In genomic region chr5:116308391-116308790, GRCh38 we compare ENCODE assay signal across 18 cellular contexts.
DNase-seq lines count a peak whose midpoint lies in the region; ATAC-seq, FAIRE-seq and TF ChIP-seq lines count a peak whose summit lies in the region.
"Had no signal": no experiment of that assay in that cellular context is flagged by ENCODE, and none has a peak within 500 bp of the region (broad histone marks: within the 10 kb centered on the region; RNA-seq: fewer than 3 reads in every experiment).

No MANE protein-coding gene starts in this region.

- TF ChIP-seq RAD21 in HCT116 (IDR thresholded peaks at IDR 0.05; ENCODE audit: low read depth) (no peak), K562 (CRISPR knock-in tag; conservative IDR thresholded peaks at IDR 0.05 in 1 of 2, IDR thresholded peaks at IDR 0.05 in 1 of 2) (no peak)

- H3K9me3 ChIP-seq in HCT116 (ENCODE audit: control insufficient read depth in 1 of 2, insufficient read depth in 1 of 2, low read depth in 1 of 2, low read length in 2 of 2), result peaks cover 4% of the 10 kb centered on the region in 2 experiments; a peak in 3 of 4 replicates
- H3K9me3 ChIP-seq in K562 (replicated peaks; ENCODE audit: control insufficient read depth, insufficient read depth, low read depth, low read length), result peaks cover 2% of the 10 kb centered on the region

- in situ Hi-C loops in K562 (cut with MboI), result no loop called here

- no peak overlapping the region for H3K4me2 ChIP-seq in HCT116 (ENCODE audit: low read length)
- H3K4me2 ChIP-seq in K562 (ENCODE audit: insufficient read depth, low read length), result no peak overlapping the region
- H3K4me2 ChIP-seq: BLaER1 treated with 17β-estradiol and CSF1 and Interleukin-3, amounts not matched to agents 10 nM and 100 nM; GM23338 had no signal

- H3K36me3 ChIP-seq in HCT116 (ENCODE audit: control insufficient read depth in 1 of 2, insufficient read depth in 2 of 2, low read length in 2 of 2) (no peaks in the 10 kb centered on the region), K562 (ENCODE audit: control insufficient read depth, insufficient read depth, low read length) (no peaks in the 10 kb centered on the region)

- H3K27me3 ChIP-seq in HCT116 (ENCODE audit: insufficient read depth, low read length), result no peaks in the 10 kb centered on the region
- no peaks in the 10 kb centered on the region for H3K27me3 ChIP-seq in K562 (ENCODE audit: control insufficient read depth in 2 of 2, insufficient read depth in 2 of 2, low read length in 2 of 2)
- H3K27me3 ChIP-seq: BLaER1 treated with 17β-estradiol and CSF1 and Interleukin-3, amounts not matched to agents 10 nM and 100 nM had no signal

- no peaks in the 10 kb centered on the region for H3K9me2 ChIP-seq in HCT116 (ENCODE audit: insufficient read depth)

- no peak overlapping the region for H3K4me3 ChIP-seq in HCT116 (replicated peaks in 1 of 2; ENCODE audit: low read depth in 1 of 2, low read length in 2 of 2)
- no peak overlapping the region for H3K4me3 ChIP-seq in K562
- H3K4me3 ChIP-seq: BLaER1 treated with 17β-estradiol and CSF1 and Interleukin-3, amounts not matched to agents 10 nM and 100 nM; GM23338 had no signal

- H3K79me2 ChIP-seq in HCT116 (ENCODE audit: insufficient read depth, low read length) (no peaks in the 10 kb centered on the region), K562 (ENCODE audit: control insufficient read depth, insufficient read depth, low read length) (no peaks in the 10 kb centered on the region)

- 6% methylated on average over 3 of the region's 3 CpGs for WGBS in K562 (ENCODE audit: insufficient coverage, low coverage, missing lambda C conversion rate)

- POLR2A ChIA-PET in HCT116 (lab: Charles Lee), result no interaction called here
- POLR2A ChIA-PET in K562 (lab: Yijun Ruan, JAX), result no interaction called here

- TF ChIP-seq EP300 in K562 (IDR thresholded peaks at IDR 0.05; ENCODE audit: low read length), result no peak

- H3K9ac ChIP-seq in HCT116 (ENCODE audit: low read length), result no peak overlapping the region
- H3K9ac ChIP-seq in K562 (ENCODE audit: insufficient read depth in 1 of 2, low read depth in 2 of 2, low read length in 2 of 2), result no peak overlapping the region
- H3K9ac ChIP-seq: BLaER1 treated with 17β-estradiol and CSF1 and Interleukin-3, amounts not matched to agents 10 nM and 100 nM had no signal

- H3K4me1 ChIP-seq in HCT116 (ENCODE audit: control insufficient read depth in 1 of 2, insufficient read depth in 2 of 2, low read length in 2 of 2) (no peaks in the 10 kb centered on the region), K562 (replicated peaks in 1 of 2; ENCODE audit: control insufficient read depth in 2 of 2, insufficient read depth in 2 of 2, low read length in 2 of 2) (no peaks in the 10 kb centered on the region; a peak in 1 of 5 replicates)

- TF ChIP-seq POLR2A in HCT116 (IDR thresholded peaks at IDR 0.05; ENCODE audit: borderline replicate concordance, extremely low read depth, insufficient read depth, insufficient read length) (no peak), K562 (conservative IDR thresholded peaks at IDR 0.05) (no peak)

- H3K27ac ChIP-seq in HCT116 (ENCODE audit: low read depth, low read length) (no peak overlapping the region), K562 (ENCODE audit: extremely low read depth, low read depth, low read length) (no peak overlapping the region)
- H3K27ac ChIP-seq: BLaER1 treated with 17β-estradiol and CSF1 and Interleukin-3, amounts not matched to agents 10 nM and 100 nM had no signal

- no peak for FAIRE-seq in K562 (lab: Jason Lieb, UNC)
- FAIRE-seq: G401.6, GM12891, GM18507, H54, HTR-8/SVneo had no signal

- TF ChIP-seq CTCF in HCT116 (IDR thresholded peaks at IDR 0.05 in 2 of 3, conservative IDR thresholded peaks at IDR 0.05 in 1 of 3; ENCODE audit: borderline replicate concordance in 1 of 3, insufficient read depth in 1 of 3, low read depth in 2 of 3, low read length in 2 of 3) (no peak), K562 (IDR thresholded peaks at IDR 0.05 in 2 of 3, conservative IDR thresholded peaks at IDR 0.05 in 1 of 3; ENCODE audit: insufficient read depth in 2 of 3, low read depth in 1 of 3, low read length in 3 of 3) (no peak)

- RAD21 ChIA-PET in HCT116 (lab: Charles Lee; ENCODE audit: low non-redundant PET in 1 of 2, low total read pairs in 2 of 2, uncharacterized antibody in 2 of 2, unreplicated experiment in 2 of 2), result no interaction called here

- ATAC-seq in HCT116 (no peak), K562 (no peak), Right ventricle myocardium inferior (no peak)
- ATAC-seq: CD8-positive, alpha-beta T cell; GM23338 had no signal

- no peaks in the 10 kb centered on the region for H3K9me1 ChIP-seq in K562 (ENCODE audit: control insufficient read depth, insufficient read depth, low read length)

- no peak overlapping the region for H2AFZ ChIP-seq in HCT116 (ENCODE audit: low read depth, low read length, poor library complexity, severe bottlenecking)
- no peak overlapping the region for H2AFZ ChIP-seq in K562 (ENCODE audit: low read depth, low read length)
- H2AFZ ChIP-seq: GM23338 had no signal

- intact Hi-C loops in HCT116 (cut with micrococcal nuclease) (no loop called here), K562 (cut with micrococcal nuclease) (no loop called here), cardiac septum (cut with DNase I) (no loop called here), Right ventricle myocardium inferior (cut with DNase I) (no loop called here)

- DNase-seq in HCT116 (ENCODE audit: low read depth, low spot score), result peak; percentile 2
- DNase-seq in LHCN-M2 (ENCODE audit: low read depth), result peak; percentile 26
- DNase-seq in K562 (ENCODE audit: extremely low read depth in 1 of 4, low spot score in 3 of 4), result no peak
- DNase-seq in myocyte (ENCODE audit: low read depth), result peak; percentile 7
- no peak for DNase-seq in cardiac septum (ENCODE audit: low spot score)
- no peak for DNase-seq in Right ventricle myocardium inferior (ENCODE audit: missing footprints)
- DNase-seq in mesenteric fat pad (ENCODE audit: low spot score), result no peak
- DNase-seq: Calu3; CD8-positive, alpha-beta T cell; HCEC 1CT; IMR-90 had no signal

- CTCF ChIA-PET in HCT116 (lab: Charles Lee), result no interaction called here
- CTCF ChIA-PET in K562 (lab: Yijun Ruan, JAX; ENCODE audit: low intra/inter-chr PET ratio), result no interaction called here

- BruUV-seq in HCT116 (replicated peaks; lab: Mats Ljungman, UMichigan) (no TSS peak), K562 (replicated peaks; lab: Mats Ljungman, UMichigan) (no TSS peak)

- H4K20me1 ChIP-seq in HCT116 (ENCODE audit: insufficient read depth), result no peaks in the 10 kb centered on the region
- no peaks in the 10 kb centered on the region for H4K20me1 ChIP-seq in K562 (replicated peaks; ENCODE audit: control insufficient read depth, insufficient read depth, low read length)
- H4K20me1 ChIP-seq: BLaER1 treated with 17β-estradiol and CSF1 and Interleukin-3, amounts not matched to agents 10 nM and 100 nM had no signal

TF ChIP-seq in HCT116, 20 proteins besides CTCF, POLR2A, EP300 and RAD21:
- TF ChIP-seq CBX3 (IDR thresholded peaks at IDR 0.05; ENCODE audit: low read depth) (peak; percentile 65; the same call in 1 of the 2 replicates), ZFX (IDR thresholded peaks at IDR 0.05) (no peak)
TF ChIP-seq in HCT116: peak in this region for 1.

TF ChIP-seq in K562, 482 proteins besides CTCF, POLR2A, EP300 and RAD21:
- TF ChIP-seq TRIM28 (IDR thresholded peaks at IDR 0.05) (peak; percentile 50; the same call in 1 of the 2 replicates), HNRNPH1 (optimal IDR thresholded peaks at IDR 0.05; ENCODE audit: low read depth, low read length) (no peak), CBX3 (IDR thresholded peaks at IDR 0.05; ENCODE audit: borderline replicate concordance in 1 of 2, low read length in 2 of 2) (peak in 1 of 2 experiments; percentile 63; a peak in 1 of 3 replicates), ZNF184 (CRISPR knock-in tag; IDR thresholded peaks at IDR 0.05) (peak; percentile 94), RBM25 (IDR thresholded peaks at IDR 0.05; ENCODE audit: low read depth, low read length, severe bottlenecking) (peak; percentile 96)

Comparison
In these comparisons a context has a peak if more than half of its experiments do, and no peak if none do; other contexts are left out.
1. DNase-seq: peak in HCT116 (single experiment), LHCN-M2 (single experiment) and myocyte (single experiment); none in K562 (0 of 4), cardiac septum (single experiment), Right ventricle myocardium inferior (single experiment) and mesenteric fat pad (single experiment).